20 cellular contexts compared by ENCODE assay signal in genomic region chr10:78758176-78758575, GRCh38.
"Had no signal": no experiment of that assay in that cellular context is flagged by ENCODE, and none has a peak within 500 bp of the region (broad histone marks: within the 10 kb centered on the region; RNA-seq: fewer than 3 reads in every experiment).

No MANE protein-coding gene starts in this region.

- ATAC-seq: activated CD8-positive, alpha-beta T cell treated with anti-CD3 and anti-CD28 coated beads for 36 hours; activated T-helper 17 cell treated with anti-CD3 and anti-CD28 coated beads, Interleukin-2, amount 50 U/mL, for 72 hours; lower lobe of right lung; right cardiac atrium; stimulated activated memory B cell treated with anti-CD40 and anti-IgM and Interleukin-4, amounts not matched to agents 10 μg/mL and 1 μg/mL and 100 μg/mL, for 72 hours had no signal

- H3K4me3 ChIP-seq: colonic mucosa, lower lobe of right lung, psoas muscle, thoracic aorta had no signal

- DNase-seq: activated CD4-positive, alpha-beta T cell treated with anti-CD3 and anti-CD28 coated beads, Interleukin-2, amount 10 ng/mL, durations not matched to agents 24 days and 14 days; activated CD8-positive, alpha-beta T cell treated with anti-CD3 and anti-CD28 coated beads for 36 hours; activated naive CD4-positive, alpha-beta T cell; activated naive CD8-positive, alpha-beta T cell treated with anti-CD3 and anti-CD28 coated beads, Interleukin-2, amount 10 ng/mL, durations not matched to agents 7 days and 5 days; activated T-cell treated with anti-CD3 and anti-CD28 coated beads, Interleukin-2, amount 50 U/mL, for 1 hour; caudate nucleus; colonic mucosa; foreskin melanocyte; hippocampal formation; lower lobe of right lung; midbrain; nephron progenitor cell; occipital lobe; psoas muscle; stimulated activated CD4-positive, alpha-beta T cell treated with anti-CD3 and anti-CD28 coated beads, Interleukin-4, amount 100 ng/mL, for 1 hour had no signal

- H3K27ac ChIP-seq: lower lobe of right lung, psoas muscle, thoracic aorta had no signal

- H3K27me3 ChIP-seq: colonic mucosa had no signal

- H3K36me3 ChIP-seq: colonic mucosa, lower lobe of right lung, thoracic aorta had no signal

- FAIRE-seq: islet of Langerhans had no signal

- H3K9me3 ChIP-seq: colonic mucosa, lower lobe of right lung, psoas muscle, thoracic aorta had no signal

- H3K4me1 ChIP-seq: colonic mucosa had no signal
